Comparison of ENCODE assay signal across 9 cellular contexts in the genomic region with DNA sequence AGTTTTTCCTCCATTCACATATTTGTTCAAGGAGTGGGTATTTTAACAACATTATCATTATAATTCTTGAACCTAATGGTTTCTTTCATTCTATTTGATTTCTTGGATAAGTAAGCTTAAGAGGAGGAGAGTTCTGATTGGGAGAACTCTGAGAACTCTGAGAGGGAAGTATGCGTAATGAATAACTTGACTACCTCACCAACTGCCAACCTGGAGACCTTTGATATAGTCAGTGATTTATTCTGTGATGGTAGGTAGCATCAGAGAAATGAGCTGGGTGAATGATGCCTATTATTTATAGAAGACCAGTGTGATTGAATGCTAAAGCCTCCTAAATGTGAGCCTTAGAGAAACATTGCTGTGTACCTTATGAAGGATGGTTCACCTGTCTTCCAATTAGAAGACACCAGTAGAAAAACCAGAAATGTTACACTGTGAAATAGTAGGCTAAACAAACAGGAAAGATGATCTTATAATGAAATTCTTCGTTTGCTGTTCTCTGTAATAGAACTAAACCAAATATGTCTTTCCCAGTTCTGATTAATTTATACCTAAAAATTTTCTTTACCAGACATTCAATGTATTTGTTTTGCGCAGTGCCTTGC.
DNase-seq lines count a peak whose midpoint lies in the region; ATAC-seq and TF ChIP-seq lines count a peak whose summit lies in the region.
"Had no signal": no experiment of that assay in that cellular context is flagged by ENCODE, and none has a peak within 500 bp of the region (broad histone marks: within the 10 kb centered on the region; RNA-seq: fewer than 3 reads in every experiment).

No MANE protein-coding gene starts in this region.

- intact Hi-C loops in CD4-positive, alpha-beta T cell (cut with DNase I, micrococcal nuclease), result loop anchor here (5.0 to 10.0 kb wide), 5 partner anchors 113 to 1660 kb away; a partner anchor contains a TSS
- intact Hi-C loops in dendritic cell treated with granulocyte-macrophage colony-stimulating factor and Interleukin-4, amounts not matched to agents 40 ng/mL and 50 ng/mL, for 4 days (cut with micrococcal nuclease), result no loop called here

- H3K27me3 Mint-ChIP-seq in CD4-positive, alpha-beta T cell, result peaks cover 12% of the 10 kb centered on the region
- H3K27me3 Mint-ChIP-seq in dendritic cell treated with granulocyte-macrophage colony-stimulating factor and Interleukin-4, amounts not matched to agents 40 ng/mL and 50 ng/mL, for 4 days, result no peaks in the 10 kb centered on the region
- peaks cover 9 to 13% of the 10 kb centered on the region in 2 donors for H3K27me3 Mint-ChIP-seq in natural killer cell treated with Interleukin-12 subunit alpha and Interleukin-12 subunit beta and Interleukin-15 and Interleukin-18, amount 100 ng/mL, for 72 hours

- peaks cover 73% of the 10 kb centered on the region for H3K4me1 Mint-ChIP-seq in CD4-positive, alpha-beta T cell (ENCODE audit: low read depth)
- H3K4me1 Mint-ChIP-seq in dendritic cell treated with granulocyte-macrophage colony-stimulating factor and Interleukin-4, amounts not matched to agents 40 ng/mL and 50 ng/mL, for 4 days (ENCODE audit: low read depth), result peaks cover 61% of the 10 kb centered on the region
- H3K4me1 Mint-ChIP-seq in natural killer cell treated with Interleukin-12 subunit alpha and Interleukin-12 subunit beta and Interleukin-15 and Interleukin-18, amount 100 ng/mL, for 72 hours (ENCODE audit: low read depth in 2 of 2), result peaks cover 46 to 66% of the 10 kb centered on the region in 2 donors

- peak overlapping the region; percentile 56 for H3K27ac ChIP-seq in CD4-positive, alpha-beta T cell (ENCODE audit: low read depth, low read length)
- H3K27ac ChIP-seq: coronary artery had no signal

- CTCF ChIA-PET in CD4-positive, alpha-beta T cell (lab: Charles Lee), result interaction anchor here (1.4 to 6.5 kb wide), 2 partner anchors 9 to 39 kb away, joined by 3 to 89 read pairs; no protein-coding TSS in a partner anchor

- peak overlapping the region; percentile 96 for H3K4me3 Mint-ChIP-seq in CD4-positive, alpha-beta T cell
- peak overlapping the region; percentile 86 for H3K4me3 Mint-ChIP-seq in dendritic cell treated with granulocyte-macrophage colony-stimulating factor and Interleukin-4, amounts not matched to agents 40 ng/mL and 50 ng/mL, for 4 days
- H3K4me3 Mint-ChIP-seq in natural killer cell treated with Interleukin-12 subunit alpha and Interleukin-12 subunit beta and Interleukin-15 and Interleukin-18, amount 100 ng/mL, for 72 hours, result peak overlapping the region; percentile 96

- no peak for TF ChIP-seq CTCF in CD4-positive, alpha-beta T cell (IDR thresholded peaks at IDR 0.05)
- no peak for TF ChIP-seq CTCF in LNCaP clone FGC (IDR thresholded peaks at IDR 0.05; ENCODE audit: control insufficient read depth, extremely low read depth, insufficient read depth)

- H3K27me3 ChIP-seq in CD4-positive, alpha-beta T cell (ENCODE audit: control insufficient read depth, insufficient read depth, low read length), result no peaks in the 10 kb centered on the region

- no peak for DNase-seq in CD4-positive, alpha-beta T cell
- DNase-seq in LNCaP clone FGC (ENCODE audit: low read depth) (peak; percentile 71), pons (ENCODE audit: low spot score) (no peak), AML-193 (lab: John Stamatoyannopoulos, UW) (no peak)
- DNase-seq in natural killer cell treated with Interleukin-12 subunit alpha and Interleukin-12 subunit beta and Interleukin-15 and Interleukin-18, amount 100 ng/mL, for 72 hours (ENCODE audit: low spot score), result no peak

- peaks cover 22% of the 10 kb centered on the region for H3K36me3 Mint-ChIP-seq in CD4-positive, alpha-beta T cell (ENCODE audit: low read depth)
- H3K36me3 Mint-ChIP-seq in dendritic cell treated with granulocyte-macrophage colony-stimulating factor and Interleukin-4, amounts not matched to agents 40 ng/mL and 50 ng/mL, for 4 days (ENCODE audit: low read depth), result peaks cover 18% of the 10 kb centered on the region
- H3K36me3 Mint-ChIP-seq in natural killer cell treated with Interleukin-12 subunit alpha and Interleukin-12 subunit beta and Interleukin-15 and Interleukin-18, amount 100 ng/mL, for 72 hours, result no peaks in the 10 kb centered on the region

- H3K9me3 ChIP-seq in CD4-positive, alpha-beta T cell (ENCODE audit: control insufficient read depth, low read length), result no peaks in the 10 kb centered on the region

- ATAC-seq in CD4-positive, alpha-beta T cell (ENCODE audit: poor library complexity), result peak; percentile 23
- ATAC-seq in natural killer cell treated with Interleukin-12 subunit alpha and Interleukin-12 subunit beta and Interleukin-15 and Interleukin-18, amount 100 ng/mL, for 72 hours, result no peak
- ATAC-seq in HG02852 (IDR thresholded peaks at IDR 0.05; ENCODE audit: unreplicated experiment) (no peak), GM19467 (IDR thresholded peaks at IDR 0.05; ENCODE audit: unreplicated experiment) (no peak)

- H3K9me3 Mint-ChIP-seq in CD4-positive, alpha-beta T cell, result no peaks in the 10 kb centered on the region
- H3K9me3 Mint-ChIP-seq in dendritic cell treated with granulocyte-macrophage colony-stimulating factor and Interleukin-4, amounts not matched to agents 40 ng/mL and 50 ng/mL, for 4 days, result no peaks in the 10 kb centered on the region
- no peaks in the 10 kb centered on the region for H3K9me3 Mint-ChIP-seq in natural killer cell treated with Interleukin-12 subunit alpha and Interleukin-12 subunit beta and Interleukin-15 and Interleukin-18, amount 100 ng/mL, for 72 hours

- H3K4me3 ChIP-seq in LNCaP clone FGC (ENCODE audit: low read depth, low read length), result peak overlapping the region; percentile 56

- peak overlapping the region; percentile 97 for H3K27ac Mint-ChIP-seq in CD4-positive, alpha-beta T cell
- peak overlapping the region; percentile 96 for H3K27ac Mint-ChIP-seq in dendritic cell treated with granulocyte-macrophage colony-stimulating factor and Interleukin-4, amounts not matched to agents 40 ng/mL and 50 ng/mL, for 4 days
- H3K27ac Mint-ChIP-seq in natural killer cell treated with Interleukin-12 subunit alpha and Interleukin-12 subunit beta and Interleukin-15 and Interleukin-18, amount 100 ng/mL, for 72 hours, result peak overlapping the region; percentile 36 to 70

- POLR2A ChIA-PET in CD4-positive, alpha-beta T cell (lab: Charles Lee), result interaction anchor here (2.0 to 6.8 kb wide), 2 partner anchors 9 to 189 kb away, joined by 9 to 248 read pairs; a partner anchor contains a TSS
